Comparison of ENCODE assay signal across 8 cellular contexts in the genomic region with DNA sequence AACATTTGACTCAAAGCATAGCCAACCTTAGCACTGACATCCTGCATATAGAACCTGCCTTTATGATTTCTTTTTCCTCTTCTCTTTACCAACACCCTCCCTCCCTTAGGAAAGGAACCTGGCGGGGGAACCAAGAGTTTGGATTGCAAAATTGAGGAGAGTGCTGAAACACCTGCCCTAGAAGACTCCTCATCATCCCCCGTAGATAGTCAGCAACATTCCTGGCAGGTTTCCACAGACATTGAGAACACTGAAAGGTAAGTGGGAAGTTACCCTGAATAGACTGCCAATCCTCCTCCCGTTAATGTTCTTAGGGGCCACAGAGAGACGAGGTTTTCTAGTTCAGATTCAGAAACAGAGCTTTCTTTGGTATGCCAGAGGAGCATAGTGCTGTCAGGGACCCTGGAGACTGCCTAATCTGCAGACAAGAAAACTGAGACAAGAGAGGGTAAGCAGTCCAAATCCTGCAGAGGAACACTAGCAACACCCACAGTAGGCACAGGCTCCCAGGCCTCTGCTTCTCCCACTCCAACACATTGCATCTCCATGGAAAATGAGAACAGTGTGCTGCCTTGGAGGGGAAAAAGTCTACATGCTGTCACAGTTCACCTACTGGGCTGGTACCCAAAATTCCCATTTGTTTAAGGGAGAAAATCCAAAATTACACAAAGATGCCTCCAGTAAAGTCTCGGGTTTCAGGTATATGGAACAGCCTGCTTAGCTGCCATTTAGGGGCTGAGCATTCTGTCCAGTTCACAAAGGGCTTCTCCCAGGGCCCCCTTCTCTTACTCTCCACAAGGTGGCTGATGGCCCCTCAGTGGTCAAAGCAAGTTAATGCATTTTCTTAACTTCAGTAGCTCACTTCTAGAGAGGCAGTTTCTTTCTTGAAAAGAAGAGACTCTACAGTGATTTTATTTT.
DNase-seq lines count a peak whose midpoint lies in the region; ATAC-seq and TF ChIP-seq lines count a peak whose summit lies in the region.

No MANE protein-coding gene starts in this region.

- no peak for TF ChIP-seq POLR2A in right lobe of liver (IDR thresholded peaks at IDR 0.05)
- TF ChIP-seq POLR2A in spleen (IDR thresholded peaks at IDR 0.05): no peak

- intact Hi-C loops in Calu3 (cut with micrococcal nuclease; ENCODE audit: unreplicated experiment) (loop anchor here (5.0 kb wide), 1 partner anchor 248 kb away; no protein-coding TSS in a partner anchor), right lobe of liver (cut with DNase I) (no loop called here), spleen (cut with DNase I; ENCODE audit: low total_unique reads) (no loop called here)

- H3K36me3 ChIP-seq in right lobe of liver (no peaks in the 10 kb centered on the region), spleen (no peaks in the 10 kb centered on the region)

- no peak overlapping the region for H3K4me3 ChIP-seq in Jurkat, Clone E6-1 (ENCODE audit: low read length)
- H3K4me3 ChIP-seq in right lobe of liver (no peak overlapping the region), spleen (no peak overlapping the region)

- peak; percentile 10 for DNase-seq in Calu3
- peak; percentile 11 for DNase-seq in Jurkat, Clone E6-1 (ENCODE audit: low read depth, low spot score)
- peak; percentile 60 for DNase-seq in cerebellar cortex (ENCODE audit: low spot score)
- DNase-seq in right lobe of liver: peak in 1 of 3 donors; percentile 55
- DNase-seq in spleen: no peak
- no peak for DNase-seq in NCI-H128 (lab: John Stamatoyannopoulos, UW; ENCODE audit: unreplicated experiment)

- CTCF ChIA-PET in Calu3 (lab: Charles Lee): interaction anchor here (0.9 to 1.7 kb wide), 2 partner anchors 17 to 366 kb away, joined by 5 to 6 read pairs; no protein-coding TSS in a partner anchor

- no peaks in the 10 kb centered on the region for H3K27me3 Mint-ChIP-seq in Calu3 (ENCODE audit: unreplicated experiment)

- TF ChIP-seq CTCF in Calu3 (IDR thresholded peaks at IDR 0.05; ENCODE audit: unreplicated experiment) (no peak), right lobe of liver (IDR thresholded peaks at IDR 0.05) (peak in 3 of 4 donors; percentile 22 to 35 (median 22)), spleen (IDR thresholded peaks at IDR 0.05 in 8 of 11, conservative IDR thresholded peaks at IDR 0.05 in 3 of 11) (peak in 3 of 11 experiments; percentile 16 to 34 (median 31))

- H3K27me3 ChIP-seq in right lobe of liver: no peaks in the 10 kb centered on the region
- H3K27me3 ChIP-seq in spleen (replicated peaks in 1 of 7): no peaks in the 10 kb centered on the region

- H3K4me1 Mint-ChIP-seq in Calu3 (ENCODE audit: low read depth, unreplicated experiment): no peaks in the 10 kb centered on the region

- H3K4me3 Mint-ChIP-seq in Calu3 (ENCODE audit: low read depth, unreplicated experiment): no peak overlapping the region

- H3K4me1 ChIP-seq in right lobe of liver: peaks cover 0 to 15% (median 0%) of the 10 kb centered on the region in 4 donors
- H3K4me1 ChIP-seq in spleen: no peaks in the 10 kb centered on the region

- H3K27ac ChIP-seq in right lobe of liver (peak overlapping the region in 1 of 3 donors; percentile 48), spleen (no peak overlapping the region)

- H3K9me3 ChIP-seq in right lobe of liver (no peaks in the 10 kb centered on the region), spleen (no peaks in the 10 kb centered on the region)

- 30% methylated on average over 4 of the region's 5 CpGs for whole genome bisulfite sequencing in right lobe of liver (ENCODE audit: insufficient coverage, low coverage, low lambda C conversion rate, missing lambda C conversion rate)
- WGBS in spleen, 5 donors: 68 to 83% (median 78%) methylated on average over 5 of the region's 5 CpGs

- H3K27ac Mint-ChIP-seq in Calu3 (ENCODE audit: unreplicated experiment): no peak overlapping the region

- BruUV-seq in Calu3 (replicated peaks; lab: Mats Ljungman, UMichigan): no TSS peak

- H3K9me3 Mint-ChIP-seq in Calu3 (ENCODE audit: low read depth, unreplicated experiment): no peaks in the 10 kb centered on the region

- H3K36me3 Mint-ChIP-seq in Calu3 (ENCODE audit: insufficient read depth, unreplicated experiment): no peaks in the 10 kb centered on the region

- ATAC-seq in right lobe of liver (peak; percentile 65 to 91 (median 78)), HG02938 (IDR thresholded peaks at IDR 0.05; ENCODE audit: unreplicated experiment) (no peak), HG02678 (IDR thresholded peaks at IDR 0.05; ENCODE audit: unreplicated experiment) (no peak)

Comparison
In these comparisons a context has a peak if more than half of its experiments do, and no peak if none do; other contexts are left out.
1. DNase-seq: peak in Calu3 (single experiment), Jurkat, Clone E6-1 (single experiment) and cerebellar cortex (single experiment); none in spleen (single experiment) and NCI-H128 (single experiment).
2. ATAC-seq: peak in right lobe of liver (4 of 4); none in HG02938 (single experiment) and HG02678 (single experiment).